ENCODE assay signal across 24 cellular contexts in genomic region chr17:66240630-66241029, GRCh38. TPM values are rescaled to one million over a fixed set of nuclear protein-coding genes. Genes with fewer than 3 reads are reported as not detected.
DNase-seq lines count a peak whose midpoint lies in the region; ATAC-seq and TF ChIP-seq lines count a peak whose summit lies in the region.
"Had no signal": no experiment of that assay in that cellular context is flagged by ENCODE, and none has a peak within 500 bp of the region (broad histone marks: within the 10 kb centered on the region; RNA-seq: fewer than 3 reads in every experiment).

No MANE protein-coding gene starts in this region.

- TF ChIP-seq CTCF in RWPE1 (conservative IDR thresholded peaks at IDR 0.05; ENCODE audit: low read depth) (no peak), nephron progenitor cell (IDR thresholded peaks at IDR 0.05) (no peak)

- H3K4me1 Mint-ChIP-seq in activated naive CD8-positive, alpha-beta T cell treated with anti-CD3 and anti-CD28 coated beads, Interleukin-2, amount 50 U/mL, for 24 hours = peaks cover 5% of the 10 kb centered on the region
- H3K4me1 Mint-ChIP-seq in nephron progenitor cell = peaks cover 5% of the 10 kb centered on the region
- H3K4me1 Mint-ChIP-seq: activated CD8-positive, alpha-beta memory T cell treated with anti-CD3 and anti-CD28 coated beads, Interleukin-2, amount 10 ng/mL, durations not matched to agents 7 days and 5 days; stimulated activated naive B cell treated with anti-CD40 and anti-IgM and Interleukin-4, amounts not matched to agents 10 μg/mL and 1 μg/mL and 100 μg/mL, for 72 hours had no signal

- H3K4me3 Mint-ChIP-seq in activated naive CD8-positive, alpha-beta T cell treated with anti-CD3 and anti-CD28 coated beads, Interleukin-2, amount 50 U/mL, for 24 hours = no peak overlapping the region
- no peak overlapping the region for H3K4me3 Mint-ChIP-seq in nephron progenitor cell
- H3K4me3 Mint-ChIP-seq: activated CD8-positive, alpha-beta memory T cell treated with anti-CD3 and anti-CD28 coated beads, Interleukin-2, amount 10 ng/mL, durations not matched to agents 7 days and 5 days; CD8-positive, alpha-beta T cell; stimulated activated naive B cell treated with anti-CD40 and anti-IgM and Interleukin-4, amounts not matched to agents 10 μg/mL and 1 μg/mL and 100 μg/mL, for 72 hours had no signal

- H3K27ac Mint-ChIP-seq in activated naive CD8-positive, alpha-beta T cell treated with anti-CD3 and anti-CD28 coated beads, Interleukin-2, amount 50 U/mL, for 24 hours = no peak overlapping the region
- no peak overlapping the region for H3K27ac Mint-ChIP-seq in nephron progenitor cell
- H3K27ac Mint-ChIP-seq: activated CD8-positive, alpha-beta memory T cell treated with anti-CD3 and anti-CD28 coated beads, Interleukin-2, amount 10 ng/mL, durations not matched to agents 7 days and 5 days; activated T-helper 2 cell treated with anti-CD3 and anti-CD28 coated beads, Interferon-gamma antibody, Interleukin-2, Interleukin-4, amounts not matched to agents 10 μg/mL and 5 μg/mL and 100 μg/mL, durations not matched to agents 14 hours and 24 hours and 36 hours; CD8-positive, alpha-beta T cell; stimulated activated naive B cell treated with anti-CD40 and anti-IgM and Interleukin-4, amounts not matched to agents 10 μg/mL and 1 μg/mL and 100 μg/mL, for 72 hours had no signal

- no peaks in the 10 kb centered on the region for H3K9me3 Mint-ChIP-seq in activated naive CD8-positive, alpha-beta T cell treated with anti-CD3 and anti-CD28 coated beads, Interleukin-2, amount 50 U/mL, for 24 hours
- H3K9me3 Mint-ChIP-seq in nephron progenitor cell = no peaks in the 10 kb centered on the region
- H3K9me3 Mint-ChIP-seq: activated T-helper 2 cell treated with anti-CD3 and anti-CD28 coated beads, Interferon-gamma antibody, Interleukin-2, Interleukin-4, amounts not matched to agents 10 μg/mL and 5 μg/mL and 100 μg/mL, durations not matched to agents 14 hours and 24 hours and 36 hours; CD8-positive, alpha-beta T cell; stimulated activated naive B cell treated with anti-CD40 and anti-IgM and Interleukin-4, amounts not matched to agents 10 μg/mL and 1 μg/mL and 100 μg/mL, for 72 hours had no signal

- no peak for ATAC-seq in activated naive CD8-positive, alpha-beta T cell treated with anti-CD3 and anti-CD28 coated beads, Interleukin-2, amount 50 U/mL, for 24 hours
- ATAC-seq in Right ventricle myocardium inferior = no peak
- ATAC-seq: activated CD8-positive, alpha-beta memory T cell treated with anti-CD3 and anti-CD28 coated beads, Interleukin-2, amount 10 ng/mL, durations not matched to agents 7 days and 5 days; CD8-positive, alpha-beta T cell; stimulated activated naive B cell treated with anti-CD40 and anti-IgM and Interleukin-4, amounts not matched to agents 10 μg/mL and 1 μg/mL and 100 μg/mL, for 72 hours had no signal

- H3K27ac ChIP-seq in RWPE1 (no peak overlapping the region), epithelial cell of prostate (peak overlapping the region; percentile 9)
- H3K27ac ChIP-seq: SJSA1, tibial nerve had no signal

- POLR2A ChIA-PET in RWPE1 (lab: Yijun Ruan, JAX; ENCODE audit: low non-redundant PET) = no interaction called here

- H3K36me3 Mint-ChIP-seq in activated naive CD8-positive, alpha-beta T cell treated with anti-CD3 and anti-CD28 coated beads, Interleukin-2, amount 50 U/mL, for 24 hours (ENCODE audit: low read depth) = no peaks in the 10 kb centered on the region
- H3K36me3 Mint-ChIP-seq in nephron progenitor cell (ENCODE audit: low read depth) = no peaks in the 10 kb centered on the region
- H3K36me3 Mint-ChIP-seq: activated CD8-positive, alpha-beta memory T cell treated with anti-CD3 and anti-CD28 coated beads, Interleukin-2, amount 10 ng/mL, durations not matched to agents 7 days and 5 days; CD8-positive, alpha-beta T cell; stimulated activated naive B cell treated with anti-CD40 and anti-IgM and Interleukin-4, amounts not matched to agents 10 μg/mL and 1 μg/mL and 100 μg/mL, for 72 hours had no signal

- H3K27me3 Mint-ChIP-seq in activated naive CD8-positive, alpha-beta T cell treated with anti-CD3 and anti-CD28 coated beads, Interleukin-2, amount 50 U/mL, for 24 hours = no peaks in the 10 kb centered on the region
- H3K27me3 Mint-ChIP-seq in nephron progenitor cell (ENCODE audit: low read depth, poor library complexity) = no peaks in the 10 kb centered on the region

- intact Hi-C loops in Right ventricle myocardium inferior (cut with DNase I) = no loop called here

- CTCF ChIA-PET in RWPE1 (lab: Yijun Ruan, JAX) = interaction anchor here (0.5 to 0.7 kb wide), 4 partner anchors 10 to 840 kb away, joined by 3 to 8 read pairs (median 4); no protein-coding TSS in a partner anchor

- DNase-seq in A172 (ENCODE audit: low spot score) (peak; percentile 12), HCEC 1CT (peak; percentile 73), RWPE1 (ENCODE audit: low spot score) (peak; percentile 4), epithelial cell of prostate (ENCODE audit: low read depth, low spot score) (no peak), Right ventricle myocardium inferior (ENCODE audit: missing footprints) (no peak), nephron progenitor cell (no peak), cerebellum (ENCODE audit: low spot score) (no peak)
- DNase-seq in activated naive CD8-positive, alpha-beta T cell treated with anti-CD3 and anti-CD28 coated beads, Interleukin-2, amount 50 U/mL, for 24 hours = no peak
- DNase-seq: 8988T; activated CD4-positive, alpha-beta T cell treated with anti-CD3 and anti-CD28 coated beads for 1 hour; activated CD8-positive, alpha-beta memory T cell treated with anti-CD3 and anti-CD28 coated beads, Interleukin-2, amount 10 ng/mL, durations not matched to agents 7 days and 5 days; CD8-positive, alpha-beta T cell; DMS79 treated with DMSO at 0.1 percent for 48 hours; GOT3; NCI-H1048; NCI-H2081; NCI-H524 treated with DMSO at 0.1 percent for 48 hours; nucleus accumbens; stimulated activated CD4-positive, alpha-beta T cell treated with anti-CD3 and anti-CD28 coated beads, Interleukin-15, amount 100 ng/mL, for 24 hours; stimulated activated naive B cell treated with anti-CD40 and anti-IgM and Interleukin-4, amounts not matched to agents 10 μg/mL and 1 μg/mL and 100 μg/mL, for 72 hours; T1000 had no signal

RNA-seq across cellular contexts. Expression of gene APOH, which starts 11.4 kb away (rescaled TPM):
- total RNA-seq in A172 (2014; rRNA removed; shearing (Covaris generic)) = not detected in 2 replicates
- not detected for total RNA-seq in Right ventricle myocardium inferior
- 0.36 TPM for total RNA-seq in cerebellum
- total RNA-seq: activated CD8-positive, alpha-beta memory T cell treated with anti-CD3 and anti-CD28 coated beads, Interleukin-2, amount 10 ng/mL, durations not matched to agents 7 days and 5 days; activated T-helper 2 cell treated with anti-CD3 and anti-CD28 coated beads, Interferon-gamma antibody, Interleukin-2, Interleukin-4, amounts not matched to agents 10 μg/mL and 5 μg/mL and 100 μg/mL, durations not matched to agents 14 hours and 24 hours and 36 hours; CD8-positive, alpha-beta T cell; SJSA1; tibial nerve had no signal

RNA-seq across cellular contexts. Expression of gene CEP112, which starts 48.7 kb away (rescaled TPM):
- 6.7 and 9.6 TPM in 2 replicates for total RNA-seq in A172 (2014; rRNA removed; shearing (Covaris generic))
- total RNA-seq in Right ventricle myocardium inferior (26.0 TPM), cerebellum (133 TPM)

Comparison
In these comparisons a context has a peak if more than half of its experiments do, and no peak if none do; other contexts are left out.
1. DNase-seq: peak in A172 (single experiment), HCEC 1CT (single experiment) and RWPE1 (single experiment); none in epithelial cell of prostate (single experiment), activated naive CD8-positive, alpha-beta T cell treated with anti-CD3 and anti-CD28 coated beads, Interleukin-2, amount 50 U/mL, for 24 hours (single experiment), Right ventricle myocardium inferior (single experiment), nephron progenitor cell (single experiment) and cerebellum (single experiment).